ENCODE assay signal across 13 cellular contexts in the genomic region with DNA sequence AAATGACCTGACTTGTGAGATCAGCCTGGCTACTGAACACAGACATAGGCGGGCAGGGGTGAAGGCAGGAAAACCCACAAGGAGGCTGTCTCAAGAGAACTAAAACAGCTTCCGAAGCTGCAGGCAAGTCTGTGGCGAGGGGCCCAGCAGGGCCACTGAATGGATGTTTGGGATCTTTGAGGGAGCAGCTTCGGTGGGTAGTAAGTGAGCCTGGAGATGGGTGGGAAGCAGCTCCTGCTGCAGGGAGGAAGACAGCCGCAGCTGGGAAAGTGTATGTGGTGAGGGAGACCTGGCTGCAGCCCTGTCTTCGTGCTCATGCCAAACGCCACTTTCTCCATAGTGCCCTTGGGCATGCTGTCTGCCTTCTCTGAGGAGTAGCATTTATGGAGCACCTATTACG. TPM values are rescaled to one million over a fixed set of nuclear protein-coding genes. Genes with fewer than 3 reads are reported as not detected.
DNase-seq lines count a peak whose midpoint lies in the region; ATAC-seq and TF ChIP-seq lines count a peak whose summit lies in the region.
"Had no signal": no experiment of that assay in that cellular context is flagged by ENCODE, and none has a peak within 500 bp of the region (broad histone marks: within the 10 kb centered on the region; RNA-seq: fewer than 3 reads in every experiment).

No MANE protein-coding gene starts in this region.

- no peak for TF ChIP-seq POLR2A in breast epithelium (IDR thresholded peaks at IDR 0.05)

- H3K36me3 Mint-ChIP-seq in MCF 10A (ENCODE audit: insufficient read depth, unreplicated experiment) (peaks cover 35% of the 10 kb centered on the region), T-helper 17 cell (ENCODE audit: low read depth) (peaks cover 13% of the 10 kb centered on the region), immature natural killer cell (peaks cover 0 to 8% (median 3%) of the 10 kb centered on the region in 3 donors)
- H3K36me3 Mint-ChIP-seq in stimulated activated naive B cell treated with anti-CD40 and anti-IgM and Interleukin-4, amounts not matched to agents 10 μg/mL and 1 μg/mL and 100 μg/mL, for 72 hours, result peaks cover 48 to 53% of the 10 kb centered on the region in 2 donors

- DNase-seq in MCF 10A (ENCODE audit: unreplicated experiment) (no peak), breast epithelium (ENCODE audit: low spot score in 2 of 2) (no peak), T-helper 17 cell (no peak), immature natural killer cell (no peak)
- DNase-seq in stimulated activated naive B cell treated with anti-CD40 and anti-IgM and Interleukin-4, amounts not matched to agents 10 μg/mL and 1 μg/mL and 100 μg/mL, for 72 hours, result no peak
- DNase-seq: GF-D8; NCI-H2029 treated with DMSO at 0.1 percent for 48 hours; stimulated activated CD4-positive, alpha-beta T cell treated with anti-CD3 and anti-CD28 coated beads, Interleukin-2, amount 100 ng/mL, for 48 hours had no signal

- TF ChIP-seq CTCF in MCF 10A (IDR thresholded peaks at IDR 0.05; ENCODE audit: unreplicated experiment) (no peak), breast epithelium (IDR thresholded peaks at IDR 0.05) (no peak)

- H3K9me3 ChIP-seq in breast epithelium (no peaks in the 10 kb centered on the region), T-helper 17 cell (ENCODE audit: control insufficient read depth, low read length, poor library complexity, severe bottlenecking) (no peaks in the 10 kb centered on the region), endocrine pancreas (ENCODE audit: control insufficient read depth, low read length) (no peaks in the 10 kb centered on the region)
- H3K9me3 ChIP-seq: ascending aorta had no signal

- no peak overlapping the region for H3K27ac ChIP-seq in breast epithelium
- H3K27ac ChIP-seq: ascending aorta had no signal

- H3K4me1 ChIP-seq in breast epithelium (peaks cover 8 to 26% of the 10 kb centered on the region in 2 donors), endocrine pancreas (ENCODE audit: control insufficient read depth, insufficient read depth, low read length) (peaks cover 4% of the 10 kb centered on the region)

- H3K4me1 Mint-ChIP-seq in MCF 10A (ENCODE audit: insufficient read depth, unreplicated experiment), result peaks cover 41% of the 10 kb centered on the region
- peaks cover 38% of the 10 kb centered on the region for H3K4me1 Mint-ChIP-seq in T-helper 17 cell
- peaks cover 36 to 50% of the 10 kb centered on the region in 2 donors for H3K4me1 Mint-ChIP-seq in stimulated activated naive B cell treated with anti-CD40 and anti-IgM and Interleukin-4, amounts not matched to agents 10 μg/mL and 1 μg/mL and 100 μg/mL, for 72 hours
- peaks cover 41 to 46% of the 10 kb centered on the region in 2 donors for H3K4me1 Mint-ChIP-seq in immature natural killer cell

- H3K27ac Mint-ChIP-seq in MCF 10A (ENCODE audit: low read depth, unreplicated experiment) (peak overlapping the region; percentile 36), T-helper 17 cell (peak overlapping the region; percentile 96), immature natural killer cell (no peak overlapping the region)
- H3K27ac Mint-ChIP-seq in stimulated activated naive B cell treated with anti-CD40 and anti-IgM and Interleukin-4, amounts not matched to agents 10 μg/mL and 1 μg/mL and 100 μg/mL, for 72 hours, result no peak overlapping the region

- POLR2A ChIA-PET in MCF 10A (lab: Yijun Ruan, JAX), result no interaction called here

- no TSS peak for BruUV-seq in MCF 10A (replicated peaks; lab: Mats Ljungman, UMichigan)

- H3K4me3 ChIP-seq in breast epithelium (peak overlapping the region in 1 of 3 donors; percentile 91), endocrine pancreas (ENCODE audit: control insufficient read depth, insufficient read depth, low read length) (no peak overlapping the region)
- H3K4me3 ChIP-seq: ascending aorta had no signal

- H3K36me3 ChIP-seq in breast epithelium, result no peaks in the 10 kb centered on the region
- peaks cover 3% of the 10 kb centered on the region for H3K36me3 ChIP-seq in endocrine pancreas (ENCODE audit: control insufficient read depth, insufficient read depth, low read length)

- CTCF ChIA-PET in MCF 10A (lab: Yijun Ruan, JAX), result interaction anchor here (4.2 to 5.3 kb wide), 2 partner anchors 14 to 54 kb away, joined by 20 to 36 read pairs; no protein-coding TSS in a partner anchor

- no peaks in the 10 kb centered on the region for H3K27me3 ChIP-seq in breast epithelium
- H3K27me3 ChIP-seq in endocrine pancreas (ENCODE audit: control insufficient read depth, insufficient read depth, low read length), result no peaks in the 10 kb centered on the region
- H3K27me3 ChIP-seq: ascending aorta had no signal

- peak overlapping the region; percentile 91 for H3K4me3 Mint-ChIP-seq in MCF 10A (ENCODE audit: unreplicated experiment)
- no peak overlapping the region for H3K4me3 Mint-ChIP-seq in T-helper 17 cell
- H3K4me3 Mint-ChIP-seq in stimulated activated naive B cell treated with anti-CD40 and anti-IgM and Interleukin-4, amounts not matched to agents 10 μg/mL and 1 μg/mL and 100 μg/mL, for 72 hours, result peak overlapping the region; percentile 14 to 52
- no peak overlapping the region for H3K4me3 Mint-ChIP-seq in immature natural killer cell

- H3K9ac ChIP-seq in endocrine pancreas (ENCODE audit: control insufficient read depth, insufficient read depth, low read length), result peak overlapping the region; percentile 32

- H3K27me3 Mint-ChIP-seq in MCF 10A (ENCODE audit: insufficient read depth, unreplicated experiment) (no peaks in the 10 kb centered on the region), T-helper 17 cell (no peaks in the 10 kb centered on the region), immature natural killer cell (ENCODE audit: low read depth in 3 of 3) (peaks cover 5 to 13% (median 11%) of the 10 kb centered on the region in 3 donors)
- H3K27me3 Mint-ChIP-seq in stimulated activated naive B cell treated with anti-CD40 and anti-IgM and Interleukin-4, amounts not matched to agents 10 μg/mL and 1 μg/mL and 100 μg/mL, for 72 hours, result no peaks in the 10 kb centered on the region
- H3K27me3 Mint-ChIP-seq: IgD-negative memory B cell had no signal

- H3K9me3 Mint-ChIP-seq in MCF 10A (ENCODE audit: unreplicated experiment) (no peaks in the 10 kb centered on the region), immature natural killer cell (no peaks in the 10 kb centered on the region)
- H3K9me3 Mint-ChIP-seq in stimulated activated naive B cell treated with anti-CD40 and anti-IgM and Interleukin-4, amounts not matched to agents 10 μg/mL and 1 μg/mL and 100 μg/mL, for 72 hours, result no peaks in the 10 kb centered on the region
- H3K9me3 Mint-ChIP-seq: IgD-negative memory B cell had no signal

- intact Hi-C loops in MCF 10A (cut with micrococcal nuclease), result no loop called here
- intact Hi-C loops in breast epithelium (cut with DNase I; ENCODE audit: low total_unique reads), result no loop called here

- ATAC-seq in T-helper 17 cell (no peak), HG03571 (IDR thresholded peaks at IDR 0.05; ENCODE audit: unreplicated experiment) (no peak), HG03457 (IDR thresholded peaks at IDR 0.05; ENCODE audit: unreplicated experiment) (no peak)
- ATAC-seq in stimulated activated naive B cell treated with anti-CD40 and anti-IgM and Interleukin-4, amounts not matched to agents 10 μg/mL and 1 μg/mL and 100 μg/mL, for 72 hours (replicated peaks), result no peak

RNA-seq across cellular contexts. Expression of gene CCDC86, which starts 3.4 kb away (rescaled TPM):
- total RNA-seq in MCF 10A (2022), result 37.5 and 57.8 TPM in 2 replicates
- total RNA-seq in breast epithelium, result 10 to 100 TPM; 17.8 to 22.9 (median 19.5) TPM
- 10 to 100 TPM in 1 of 2 donors, 1 to 10 TPM in 1; 9.2 to 13.1 TPM for total RNA-seq in T-helper 17 cell
- 10 to 100 TPM in 1 of 3 donors, 1 to 10 TPM in 2; 5.6 to 16.5 (median 7.4) TPM for polyA plus RNA-seq in immature natural killer cell

RNA-seq across cellular contexts. Expression of gene PTGDR2, which starts 10.4 kb away (rescaled TPM):
- total RNA-seq in MCF 10A (2022), result not detected in 2 replicates
- total RNA-seq in breast epithelium, result under 1 TPM in 2 of 3 donors, not detected in 1; 0.16 to 0.59 TPM
- total RNA-seq in T-helper 17 cell, result 1 to 10 TPM in 1 of 2 donors, under 1 TPM in 1; 0.52 to 1.8 TPM
- polyA plus RNA-seq in immature natural killer cell, result under 1 TPM in 2 of 3 donors, not detected in 1; 0.46 to 0.49 TPM
- total RNA-seq: ascending aorta had no signal

RNA-seq across cellular contexts. Expression of gene ZP1, which starts 22.0 kb away (rescaled TPM):
- total RNA-seq in MCF 10A (2022) (not detected in 2 replicates), breast epithelium (under 1 TPM in 2 of 3 donors, not detected in 1; 0.32 to 0.73 TPM), T-helper 17 cell (not detected)
- polyA plus RNA-seq in immature natural killer cell, result not detected
- total RNA-seq: ascending aorta had no signal
- polyA plus RNA-seq: IgD-negative memory B cell had no signal

Comparison
In these comparisons a context has a peak if more than half of its experiments do, and no peak if none do; other contexts are left out.
1. H3K27ac Mint-ChIP-seq: peak in MCF 10A (single experiment) and T-helper 17 cell (single experiment); none in stimulated activated naive B cell treated with anti-CD40 and anti-IgM and Interleukin-4, amounts not matched to agents 10 μg/mL and 1 μg/mL and 100 μg/mL, for 72 hours (single experiment) and immature natural killer cell (0 of 6).
2. H3K4me3 Mint-ChIP-seq: peak in MCF 10A (single experiment) and stimulated activated naive B cell treated with anti-CD40 and anti-IgM and Interleukin-4, amounts not matched to agents 10 μg/mL and 1 μg/mL and 100 μg/mL, for 72 hours (2 of 2); none in T-helper 17 cell (single experiment) and immature natural killer cell (0 of 5).